In the genomic region with DNA sequence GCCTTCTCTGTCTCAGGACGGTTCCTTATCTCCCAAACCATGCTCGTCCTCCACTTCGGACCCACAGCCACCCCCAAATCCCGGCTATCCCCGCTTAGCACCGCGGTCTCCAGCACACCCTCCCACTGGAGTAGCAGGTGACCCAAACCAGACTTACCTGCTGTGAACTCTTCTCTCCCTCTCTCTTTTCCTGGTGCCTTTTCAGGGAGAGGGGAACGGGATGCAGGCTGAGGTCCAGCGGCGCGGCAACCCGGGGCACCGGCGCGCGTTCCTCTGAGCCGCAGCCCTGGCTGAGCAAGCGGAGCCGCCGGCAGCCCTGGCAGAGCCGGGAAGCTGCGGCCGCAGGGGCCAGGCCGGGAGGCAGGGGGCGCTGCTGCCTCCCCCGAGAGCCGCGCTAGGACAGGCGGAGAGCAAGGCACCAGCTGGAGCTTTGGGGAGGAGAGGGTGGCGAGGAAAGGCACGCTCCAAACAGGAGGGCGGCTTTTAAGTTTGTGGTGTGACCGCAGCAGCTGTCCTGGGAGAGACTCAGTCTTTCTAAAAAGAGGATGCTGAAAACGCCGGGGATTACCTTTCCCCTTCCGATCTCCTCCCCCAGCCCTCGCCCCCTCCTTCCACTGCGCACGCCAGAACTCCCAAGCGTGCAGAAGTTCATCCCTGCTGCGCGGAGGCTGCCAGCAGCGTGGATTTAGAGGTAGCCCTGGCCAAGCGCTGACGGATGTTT, we compare ENCODE assay signal across 8 cellular contexts. TPM values are rescaled to one million over a fixed set of nuclear protein-coding genes. Genes with fewer than 3 reads are reported as not detected.
DNase-seq lines count a peak whose midpoint lies in the region; ATAC-seq and TF ChIP-seq lines count a peak whose summit lies in the region.

A gene (minus strand): TSS at position 536 of the 721 bp plus-strand sequence. CDS start 65,165 bp downstream, outside the sequence.

- H3K9me3 Mint-ChIP-seq in chondrocyte (ENCODE audit: low read depth): no peaks in the 10 kb centered on the region
- peaks cover 4% of the 10 kb centered on the region for H3K9me3 Mint-ChIP-seq in stimulated activated effector memory CD8-positive, alpha-beta T cell treated with anti-CD3 and anti-CD28 coated beads, Interleukin-12 subunit alpha, Interleukin-12 subunit beta, amount 100 ng/mL, for 72 hours

- no peaks in the 10 kb centered on the region for H3K9me2 ChIP-seq in PC-9 (ENCODE audit: insufficient read depth)

- CTCF ChIA-PET in PC-9 (lab: Charles Lee): interaction anchor here (0.5 to 0.6 kb wide), 4 partner anchors 9 to 1719 kb away, joined by 3 to 4 read pairs (median 4); no protein-coding TSS in a partner anchor

- H3K4me3 ChIP-seq in PC-9: peak within 1 kb of the TSS; percentile 63
- peak within 1 kb of the TSS; percentile 82 for H3K4me3 ChIP-seq in kidney epithelial cell (ENCODE audit: low read depth, low read length)

- peaks cover 17% of the 10 kb centered on the region for H3K4me1 Mint-ChIP-seq in chondrocyte (ENCODE audit: low read depth)
- no peaks in the 10 kb centered on the region for H3K4me1 Mint-ChIP-seq in stimulated activated effector memory CD8-positive, alpha-beta T cell treated with anti-CD3 and anti-CD28 coated beads, Interleukin-12 subunit alpha, Interleukin-12 subunit beta, amount 100 ng/mL, for 72 hours

- no TSS peak for BruUV-seq in PC-9 (replicated peaks; lab: Mats Ljungman, UMichigan)

- DNase-seq in NCI-H1436 (lab: John Stamatoyannopoulos, UW) (peak; percentile 49), NCI-H1436 treated with DMSO at 0.1 percent for 48 hours (lab: John Stamatoyannopoulos, UW) (no peak), HuH-7 (ENCODE audit: low spot score) (peak; percentile 76), PC-9 (peak; percentile 34 to 85), chondrocyte (ENCODE audit: low spot score) (peak; percentile 93), kidney epithelial cell (ENCODE audit: low read depth) (no peak)
- DNase-seq in stimulated activated effector memory CD8-positive, alpha-beta T cell treated with anti-CD3 and anti-CD28 coated beads, Interleukin-12 subunit alpha, Interleukin-12 subunit beta, amount 100 ng/mL, for 72 hours (ENCODE audit: low spot score in 2 of 2): no peak

- H3K9me3 ChIP-seq in PC-9 (ENCODE audit: insufficient read depth, low read depth): no peaks in the 10 kb centered on the region

- no peaks in the 10 kb centered on the region for H3K36me3 Mint-ChIP-seq in chondrocyte (ENCODE audit: low read depth)
- no peaks in the 10 kb centered on the region for H3K36me3 Mint-ChIP-seq in stimulated activated effector memory CD8-positive, alpha-beta T cell treated with anti-CD3 and anti-CD28 coated beads, Interleukin-12 subunit alpha, Interleukin-12 subunit beta, amount 100 ng/mL, for 72 hours

- H3K79me2 ChIP-seq in PC-9 (ENCODE audit: low read depth): no peaks in the 10 kb centered on the region

- H3K27me3 Mint-ChIP-seq in chondrocyte (ENCODE audit: low read depth): peaks cover 11% of the 10 kb centered on the region

- ATAC-seq in GM21717 (IDR thresholded peaks at IDR 0.05; ENCODE audit: unreplicated experiment): peak; percentile 98
- peak; percentile 45 for ATAC-seq in stimulated activated effector memory CD8-positive, alpha-beta T cell treated with anti-CD3 and anti-CD28 coated beads, Interleukin-12 subunit alpha, Interleukin-12 subunit beta, amount 100 ng/mL, for 72 hours

- peak within 1 kb of the TSS; percentile 35 for H3K27ac Mint-ChIP-seq in chondrocyte (ENCODE audit: unreplicated experiment)
- H3K27ac Mint-ChIP-seq in stimulated activated effector memory CD8-positive, alpha-beta T cell treated with anti-CD3 and anti-CD28 coated beads, Interleukin-12 subunit alpha, Interleukin-12 subunit beta, amount 100 ng/mL, for 72 hours: no peak within 1 kb of the TSS

- intact Hi-C loops in PC-9 (cut with micrococcal nuclease; ENCODE audit: unreplicated experiment): loop anchor here (2.0 to 5.0 kb wide), 2 partner anchors 146 to 281 kb away; no protein-coding TSS in a partner anchor

- TF ChIP-seq CTCF in PC-9 (conservative IDR thresholded peaks at IDR 0.05) (peak; percentile 74), chondrocyte (IDR thresholded peaks at IDR 0.05) (peak; percentile 95), kidney epithelial cell (IDR thresholded peaks at IDR 0.05; ENCODE audit: insufficient read depth, low read length, poor library complexity, severe bottlenecking) (peak; percentile 82)

- peaks cover 13% of the 10 kb centered on the region; the same call in 1 of the 2 replicates for H3K27me3 ChIP-seq in PC-9 (ENCODE audit: insufficient read depth, low read depth)
- H3K27me3 ChIP-seq in kidney epithelial cell (ENCODE audit: control insufficient read depth, insufficient read depth, low read length): peaks cover 4% of the 10 kb centered on the region

- H3K4me1 ChIP-seq in PC-9 (replicated peaks; ENCODE audit: insufficient read depth): no peaks in the 10 kb centered on the region

- no peaks in the 10 kb centered on the region for H3F3A ChIP-seq in PC-9 (ENCODE audit: insufficient read depth, low read depth)

- H3K4me3 Mint-ChIP-seq in chondrocyte (ENCODE audit: unreplicated experiment): peak within 1 kb of the TSS; percentile 92
- peak within 1 kb of the TSS; percentile 22 for H3K4me3 Mint-ChIP-seq in stimulated activated effector memory CD8-positive, alpha-beta T cell treated with anti-CD3 and anti-CD28 coated beads, Interleukin-12 subunit alpha, Interleukin-12 subunit beta, amount 100 ng/mL, for 72 hours

- no peak within 1 kb of the TSS for H3K27ac ChIP-seq in PC-9

- no peaks in the 10 kb centered on the region for H4K20me1 ChIP-seq in PC-9 (ENCODE audit: insufficient read depth)

- H3K36me3 ChIP-seq in PC-9 (ENCODE audit: low read depth) (no peaks in the 10 kb centered on the region), kidney epithelial cell (ENCODE audit: control insufficient read depth, insufficient read depth, low read length) (no peaks in the 10 kb centered on the region)

- peak within 1 kb of the TSS; percentile 95 for H2AFZ ChIP-seq in PC-9

- POLR2A ChIA-PET in PC-9 (lab: Charles Lee; ENCODE audit: unreplicated experiment): no interaction called here

- H3K4me2 ChIP-seq in PC-9: peak within 1 kb of the TSS; percentile 84

RNA-seq across cellular contexts. Expression of the gene that starts here (rescaled TPM):
- total RNA-seq in PC-9 (2021): 2.6 and 4.8 TPM in 2 replicates
- total RNA-seq in chondrocyte: 1.4 to 7.0 TPM (median 2.0 TPM) in 3 replicates
- total RNA-seq in kidney epithelial cell: 0.50 and 0.62 TPM in 2 replicates

Comparison
In these comparisons a context has a peak if more than half of its experiments do, and no peak if none do; other contexts are left out.
1. DNase-seq: peak in NCI-H1436 (single experiment), HuH-7 (single experiment), PC-9 (2 of 2) and chondrocyte (single experiment); none in NCI-H1436 treated with DMSO at 0.1 percent for 48 hours (single experiment), kidney epithelial cell (single experiment) and stimulated activated effector memory CD8-positive, alpha-beta T cell treated with anti-CD3 and anti-CD28 coated beads, Interleukin-12 subunit alpha, Interleukin-12 subunit beta, amount 100 ng/mL, for 72 hours (0 of 2).
2. Peak in every context shown above with its lines, with median percentiles within 50 percentile points of each other: CTCF ChIP-seq.